1 cellular context compared by ENCODE assay signal in genomic region chr2:231877533-231878456, GRCh38.
TF ChIP-seq lines count a peak whose summit lies in the region.

No MANE protein-coding gene starts in this region.

TF ChIP-seq in HepG2, 621 proteins besides CTCF, POLR2A, EP300 and RAD21 (continued from another document):
- peak; percentile 85 for TF ChIP-seq ZNF362 (CRISPR knock-in tag; IDR thresholded peaks at IDR 0.05; ENCODE audit: borderline replicate concordance)
- peak; percentile 78 for TF ChIP-seq TEAD3 (CRISPR knock-in tag; optimal IDR thresholded peaks at IDR 0.05; ENCODE audit: borderline replicate concordance)
- no peak for TF ChIP-seq NR3C1 (CRISPR knock-in tag; IDR thresholded peaks at IDR 0.05)
- no peak for TF ChIP-seq FOXA1 (IDR thresholded peaks at IDR 0.05)
- TF ChIP-seq FOXA1 (CRISPR knock-in tag; IDR thresholded peaks at IDR 0.05): 0 out of 2 replicates have a peak, but pooled peaks have one; percentile 17
- peak; percentile 77; the same call in 1 of the 2 replicates for TF ChIP-seq CEBPB (IDR thresholded peaks at IDR 0.05; ENCODE audit: borderline replicate concordance, low read depth, low read length)
- no peak for TF ChIP-seq TFAP4 (IDR thresholded peaks at IDR 0.05; ENCODE audit: borderline replicate concordance, low read depth)
- no peak for TF ChIP-seq SP1 (IDR thresholded peaks at IDR 0.05)
- TF ChIP-seq SP1 (CRISPR knock-in tag; IDR thresholded peaks at IDR 0.05): no peak
- TF ChIP-seq SNRNP70 (IDR thresholded peaks at IDR 0.05; ENCODE audit: low read depth, low read length): no peak
- TF ChIP-seq ZNF296 (CRISPR knock-in tag; conservative IDR thresholded peaks at IDR 0.05): no peak
- TF ChIP-seq THYN1 (CRISPR knock-in tag; IDR thresholded peaks at IDR 0.05; ENCODE audit: borderline replicate concordance, low read depth): no peak
- 0 out of 2 replicates have a peak, but pooled peaks have one; percentile 29 for TF ChIP-seq ZNF263 (CRISPR knock-in tag; IDR thresholded peaks at IDR 0.05)
- no peak for TF ChIP-seq LCORL (IDR thresholded peaks at IDR 0.05)
- peak; percentile 25; the same call in 1 of the 2 replicates for TF ChIP-seq LCORL (CRISPR knock-in tag; IDR thresholded peaks at IDR 0.05)
- TF ChIP-seq THAP11 (CRISPR knock-in tag; IDR thresholded peaks at IDR 0.05): no peak
- peak; percentile 18 for TF ChIP-seq ASH2L (IDR thresholded peaks at IDR 0.05; ENCODE audit: insufficient read length, low read depth, low read length)
- TF ChIP-seq GFI1 (CRISPR knock-in tag; IDR thresholded peaks at IDR 0.05; ENCODE audit: borderline replicate concordance): no peak
- TF ChIP-seq RELA (CRISPR knock-in tag; IDR thresholded peaks at IDR 0.05): peak; percentile 85; the same call in 1 of the 2 replicates
- TF ChIP-seq FOXP4 (CRISPR knock-in tag; IDR thresholded peaks at IDR 0.05): no peak
- TF ChIP-seq SAP130 (CRISPR knock-in tag; IDR thresholded peaks at IDR 0.05; ENCODE audit: low read depth): peak; percentile 22; the same call in 1 of the 2 replicates
- TF ChIP-seq ZNF121 (CRISPR knock-in tag; IDR thresholded peaks at IDR 0.05): 0 out of 2 replicates have a peak, but pooled peaks have one; percentile 28
- TF ChIP-seq CEBPG (CRISPR knock-in tag; IDR thresholded peaks at IDR 0.05): peak; percentile 50; the same call in 1 of the 2 replicates
- TF ChIP-seq JUNB (CRISPR knock-in tag; IDR thresholded peaks at IDR 0.05; ENCODE audit: borderline replicate concordance): no peak
TF ChIP-seq in HepG2: peak in this region for 12.
